Comparison of ENCODE assay signal across 17 cellular contexts in the genomic region with DNA sequence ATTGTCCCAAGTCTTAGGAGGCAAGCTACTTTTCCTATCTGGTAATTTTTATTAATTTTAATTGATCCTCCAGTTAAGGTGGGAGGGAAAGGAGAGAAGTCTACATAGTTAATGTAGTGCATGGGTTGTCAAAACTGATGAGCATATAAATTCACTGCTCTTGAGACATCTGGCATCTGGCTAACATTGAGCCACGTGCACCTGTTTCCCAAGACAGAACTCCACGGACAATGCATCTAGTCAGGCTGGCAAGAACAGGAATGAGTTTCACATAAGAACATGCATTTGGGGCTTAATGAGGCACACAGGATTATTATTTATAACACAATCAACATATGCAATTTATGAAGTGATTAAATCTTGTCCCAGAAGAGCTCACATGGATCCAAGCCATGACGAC.
"Had no signal": no experiment of that assay in that cellular context is flagged by ENCODE, and none has a peak within 500 bp of the region (broad histone marks: within the 10 kb centered on the region; RNA-seq: fewer than 3 reads in every experiment).

No MANE protein-coding gene starts in this region.

- DNase-seq: activated CD4-positive, alpha-beta T cell treated with anti-CD3 and anti-CD28 coated beads for 4 hours; activated CD8-positive, alpha-beta memory T cell treated with anti-CD3 and anti-CD28 coated beads, Interleukin-2, amount 50 U/mL, for 4 hours; activated CD8-positive, alpha-beta T cell treated with anti-CD3 and anti-CD28 coated beads for 36 hours; activated naive CD4-positive, alpha-beta T cell treated with anti-CD3 and anti-CD28 coated beads, Interleukin-2, amount 50 U/mL, for 16 hours; activated naive CD8-positive, alpha-beta T cell treated with anti-CD3 and anti-CD28 coated beads, Interleukin-2, amount 10 ng/mL, durations not matched to agents 7 days and 5 days; activated T-cell treated with anti-CD3 and anti-CD28 coated beads, Interleukin-2, amount 50 U/mL, for 1 hour; anterior cingulate cortex; IMR-90; KG1; NCI-H1048; NCI-H146; NCI-H2029; NCI-H226; NCI-H510A; NK-92 treated with Interleukin-12 subunit alpha and Interleukin-12 subunit beta, amount 100 ng/mL, for 24 hours; OCI-M1; SHP77 had no signal
